14 cellular contexts compared by ENCODE assay signal in the genomic region with DNA sequence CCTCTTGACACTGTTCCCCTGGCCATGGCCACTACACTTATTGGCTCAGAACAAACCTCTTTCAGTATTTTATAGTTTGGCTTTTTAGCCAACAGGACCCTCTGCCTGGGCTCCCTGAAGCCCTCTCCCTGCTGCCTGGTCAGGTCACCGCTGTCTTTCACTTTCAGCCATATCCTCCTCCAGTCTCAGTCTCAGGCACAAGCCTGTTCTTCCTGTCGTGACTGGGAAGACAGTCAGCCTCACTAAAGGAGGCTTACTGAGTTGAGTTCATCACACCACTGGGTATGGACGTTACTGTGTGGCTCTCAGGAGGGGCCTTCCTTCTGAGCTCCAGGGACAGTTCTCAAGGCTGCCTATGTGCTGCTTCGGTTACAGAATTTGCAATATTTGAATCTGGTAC. TPM values are rescaled to one million over a fixed set of nuclear protein-coding genes. Genes with fewer than 3 reads are reported as not detected.
DNase-seq lines count a peak whose midpoint lies in the region; ATAC-seq and TF ChIP-seq lines count a peak whose summit lies in the region.
"Had no signal": no experiment of that assay in that cellular context is flagged by ENCODE, and none has a peak within 500 bp of the region (broad histone marks: within the 10 kb centered on the region; RNA-seq: fewer than 3 reads in every experiment).

No MANE protein-coding gene starts in this region.

- peak overlapping the region; percentile 100 for H3K4me2 ChIP-seq in DOHH2 (ENCODE audit: low read length)

- peaks cover 11% of the 10 kb centered on the region for H3K27me3 Mint-ChIP-seq in HFFc6 (ENCODE audit: insufficient read depth)
- peaks cover 4% of the 10 kb centered on the region for H3K27me3 Mint-ChIP-seq in activated CD4-positive, alpha-beta memory T cell treated with anti-CD3 and anti-CD28 coated beads, Interleukin-2, amount 10 ng/mL, durations not matched to agents 7 days and 5 days
- H3K27me3 Mint-ChIP-seq in naive thymus-derived CD8-positive, alpha-beta T cell: no peaks in the 10 kb centered on the region

- H3K36me3 ChIP-seq in DOHH2 (ENCODE audit: control insufficient read depth, low read length): peaks cover 56% of the 10 kb centered on the region
- H3K36me3 ChIP-seq: upper lobe of right lung had no signal

- no peaks in the 10 kb centered on the region for H3K9me3 ChIP-seq in DOHH2 (ENCODE audit: control insufficient read depth, insufficient read depth, low read length)
- H3K9me3 ChIP-seq: psoas muscle, upper lobe of right lung had no signal

- no peaks in the 10 kb centered on the region; the same call in 1 of the 2 replicates for H3K27me3 ChIP-seq in DOHH2 (ENCODE audit: control insufficient read depth, low read length)
- H3K27me3 ChIP-seq: upper lobe of right lung had no signal

- TF ChIP-seq CTCF in DOHH2 (IDR thresholded peaks at IDR 0.05; ENCODE audit: low read depth, low read length, poor library complexity, severe bottlenecking): no peak
- TF ChIP-seq CTCF in HFFc6 (IDR thresholded peaks at IDR 0.05): no peak

- no peak for ATAC-seq in naive thymus-derived CD8-positive, alpha-beta T cell
- no peak for ATAC-seq in GM21723 (IDR thresholded peaks at IDR 0.05; ENCODE audit: unreplicated experiment)
- no peak for ATAC-seq in HG03432 (IDR thresholded peaks at IDR 0.05; ENCODE audit: unreplicated experiment)
- no peak for ATAC-seq in HG03565 (IDR thresholded peaks at IDR 0.05; ENCODE audit: unreplicated experiment)
- ATAC-seq: psoas muscle, upper lobe of right lung had no signal

- peaks cover 42% of the 10 kb centered on the region for H3F3A ChIP-seq in DOHH2 (ENCODE audit: control insufficient read depth, insufficient read depth)

- POLR2A ChIA-PET in activated CD4-positive, alpha-beta memory T cell treated with anti-CD3 and anti-CD28 coated beads, Interleukin-2, amount 10 ng/mL, durations not matched to agents 7 days and 5 days (lab: Charles Lee): interaction anchor here (1.5 to 2.9 kb wide), 2 partner anchors 24 to 126 kb away, joined by 3 to 11 read pairs; no protein-coding TSS in a partner anchor
- POLR2A ChIA-PET in naive thymus-derived CD8-positive, alpha-beta T cell (lab: Charles Lee): interaction anchor here (1.5 to 1.6 kb wide), 2 partner anchors 24 to 120 kb away, joined by 3 to 6 read pairs; a partner anchor contains a TSS

- no peak for DNase-seq in HFFc6
- no peak for DNase-seq in activated CD4-positive, alpha-beta memory T cell treated with anti-CD3 and anti-CD28 coated beads, Interleukin-2, amount 10 ng/mL, durations not matched to agents 7 days and 5 days
- DNase-seq in naive thymus-derived CD8-positive, alpha-beta T cell: no peak
- no peak for DNase-seq in activated CD8-positive, alpha-beta memory T cell treated with anti-CD3 and anti-CD28 coated beads, Interleukin-2, amount 50 U/mL, for 4 hours
- DNase-seq: activated CD4-positive, alpha-beta T cell treated with anti-CD3 and anti-CD28 coated beads, Interleukin-2, amount 50 U/mL, for 4 hours; kidney; NCI-H1930; psoas muscle; upper lobe of right lung had no signal

- H4K20me1 ChIP-seq in DOHH2 (ENCODE audit: control insufficient read depth, insufficient read depth, low read depth, low read length): peaks cover 3% of the 10 kb centered on the region

- H3K27ac Mint-ChIP-seq in HFFc6: no peak overlapping the region
- H3K27ac Mint-ChIP-seq in activated CD4-positive, alpha-beta memory T cell treated with anti-CD3 and anti-CD28 coated beads, Interleukin-2, amount 10 ng/mL, durations not matched to agents 7 days and 5 days: peak overlapping the region; percentile 84
- H3K27ac Mint-ChIP-seq in naive thymus-derived CD8-positive, alpha-beta T cell: peak overlapping the region; percentile 85 to 95 (median 90)

- H3K4me1 ChIP-seq in DOHH2 (ENCODE audit: control insufficient read depth, low read length): peaks cover 67% of the 10 kb centered on the region

- 0 out of 2 replicates have a peak overlapping the region, but pooled peaks have one; percentile 96 for H3K4me3 Mint-ChIP-seq in HFFc6
- peak overlapping the region; percentile 91 for H3K4me3 Mint-ChIP-seq in activated CD4-positive, alpha-beta memory T cell treated with anti-CD3 and anti-CD28 coated beads, Interleukin-2, amount 10 ng/mL, durations not matched to agents 7 days and 5 days
- H3K4me3 Mint-ChIP-seq in naive thymus-derived CD8-positive, alpha-beta T cell: peak overlapping the region; percentile 90 to 99 (median 94)

- H3K4me3 ChIP-seq in DOHH2 (ENCODE audit: low read length): peak overlapping the region; percentile 97
- H3K4me3 ChIP-seq: psoas muscle, upper lobe of right lung had no signal

- H3K4me1 Mint-ChIP-seq in HFFc6 (ENCODE audit: low read depth): peaks cover 23% of the 10 kb centered on the region
- peaks cover 31% of the 10 kb centered on the region for H3K4me1 Mint-ChIP-seq in activated CD4-positive, alpha-beta memory T cell treated with anti-CD3 and anti-CD28 coated beads, Interleukin-2, amount 10 ng/mL, durations not matched to agents 7 days and 5 days
- peaks cover 27 to 69% (median 55%) of the 10 kb centered on the region in 4 donors for H3K4me1 Mint-ChIP-seq in naive thymus-derived CD8-positive, alpha-beta T cell

- H3K27ac ChIP-seq in DOHH2 (ENCODE audit: low read depth, low read length): peak overlapping the region; percentile 99
- H3K27ac ChIP-seq: psoas muscle, upper lobe of right lung had no signal

- no peaks in the 10 kb centered on the region for H3K9me2 ChIP-seq in DOHH2 (replicated peaks; ENCODE audit: control insufficient read depth, low read length)

- peaks cover 66% of the 10 kb centered on the region for H3K79me2 ChIP-seq in DOHH2 (ENCODE audit: control insufficient read depth, low read length)

- H3K36me3 Mint-ChIP-seq in HFFc6 (ENCODE audit: low read depth): no peaks in the 10 kb centered on the region
- no peaks in the 10 kb centered on the region for H3K36me3 Mint-ChIP-seq in activated CD4-positive, alpha-beta memory T cell treated with anti-CD3 and anti-CD28 coated beads, Interleukin-2, amount 10 ng/mL, durations not matched to agents 7 days and 5 days (ENCODE audit: low read depth)
- peaks cover 0 to 3% (median 0%) of the 10 kb centered on the region in 3 donors for H3K36me3 Mint-ChIP-seq in naive thymus-derived CD8-positive, alpha-beta T cell

- CTCF ChIA-PET in activated CD4-positive, alpha-beta memory T cell treated with anti-CD3 and anti-CD28 coated beads, Interleukin-2, amount 10 ng/mL, durations not matched to agents 7 days and 5 days (lab: Charles Lee): interaction anchor here (0.7 to 1.6 kb wide), 2 partner anchors 78 to 843 kb away, joined by 3 read pairs; a partner anchor contains a TSS

- H3K9me3 Mint-ChIP-seq in HFFc6: no peaks in the 10 kb centered on the region
- no peaks in the 10 kb centered on the region for H3K9me3 Mint-ChIP-seq in activated CD4-positive, alpha-beta memory T cell treated with anti-CD3 and anti-CD28 coated beads, Interleukin-2, amount 10 ng/mL, durations not matched to agents 7 days and 5 days
- no peaks in the 10 kb centered on the region for H3K9me3 Mint-ChIP-seq in naive thymus-derived CD8-positive, alpha-beta T cell

RNA-seq across cellular contexts. Expression of a gene that starts 2.0 kb away (rescaled TPM):
- 10 to 100 TPM; 20.1 to 24.9 (median 21.9) TPM for total RNA-seq in HFFc6 (2021; fragmentation: NEBNext Ultra II Directional; extraction: Animal tissue kit (Norgen Biotek cat#: 25700))
- total RNA-seq in activated CD4-positive, alpha-beta memory T cell treated with anti-CD3 and anti-CD28 coated beads, Interleukin-2, amount 10 ng/mL, durations not matched to agents 7 days and 5 days: 10 to 100 TPM; 12.4 to 13.4 TPM
- 10 to 100 TPM; 15.5 to 15.9 TPM for total RNA-seq in naive thymus-derived CD8-positive, alpha-beta T cell
- under 1 TPM; 0.50 to 0.86 (median 0.55) TPM for polyA plus RNA-seq in naive thymus-derived CD8-positive, alpha-beta T cell

RNA-seq across cellular contexts. Expression of a gene that starts 38.7 kb away (rescaled TPM):
- not detected for total RNA-seq in HFFc6 (2021; fragmentation: NEBNext Ultra II Directional; extraction: Animal tissue kit (Norgen Biotek cat#: 25700))
- under 1 TPM in 1 of 2 experiments, not detected in 1; 0.08 TPM for total RNA-seq in activated CD4-positive, alpha-beta memory T cell treated with anti-CD3 and anti-CD28 coated beads, Interleukin-2, amount 10 ng/mL, durations not matched to agents 7 days and 5 days
- total RNA-seq in naive thymus-derived CD8-positive, alpha-beta T cell: not detected
- not detected for polyA plus RNA-seq in naive thymus-derived CD8-positive, alpha-beta T cell
- total RNA-seq: cardiac septum, kidney, psoas muscle, upper lobe of right lung had no signal
- polyA plus RNA-seq: psoas muscle had no signal
